Comparison of ENCODE assay signal across 1 cellular context in the genomic region with DNA sequence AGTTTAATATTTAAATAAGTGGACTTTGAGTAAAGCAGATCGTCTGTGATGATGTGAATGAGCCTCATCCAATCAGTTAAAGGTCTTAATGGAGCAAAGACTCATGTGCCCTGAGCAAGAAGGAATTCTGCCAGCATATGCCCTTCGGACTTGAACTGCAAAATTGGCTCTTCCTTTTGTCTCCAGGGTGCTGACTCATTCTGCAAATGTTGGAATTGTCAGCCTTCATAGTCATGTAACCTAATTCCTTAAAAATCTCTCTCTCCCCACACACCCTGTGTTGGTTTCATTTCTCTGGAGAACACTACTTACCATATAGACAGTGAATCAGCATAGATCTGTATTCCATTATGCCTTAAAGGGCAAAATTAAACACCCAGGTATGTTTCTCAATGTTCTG.
TF ChIP-seq lines count a peak whose summit lies in the region.

No MANE protein-coding gene starts in this region.

TF ChIP-seq in SK-N-SH, 30 proteins besides CTCF, POLR2A, EP300 and RAD21 (continued from another document):
- TF ChIP-seq, protein P1, sequence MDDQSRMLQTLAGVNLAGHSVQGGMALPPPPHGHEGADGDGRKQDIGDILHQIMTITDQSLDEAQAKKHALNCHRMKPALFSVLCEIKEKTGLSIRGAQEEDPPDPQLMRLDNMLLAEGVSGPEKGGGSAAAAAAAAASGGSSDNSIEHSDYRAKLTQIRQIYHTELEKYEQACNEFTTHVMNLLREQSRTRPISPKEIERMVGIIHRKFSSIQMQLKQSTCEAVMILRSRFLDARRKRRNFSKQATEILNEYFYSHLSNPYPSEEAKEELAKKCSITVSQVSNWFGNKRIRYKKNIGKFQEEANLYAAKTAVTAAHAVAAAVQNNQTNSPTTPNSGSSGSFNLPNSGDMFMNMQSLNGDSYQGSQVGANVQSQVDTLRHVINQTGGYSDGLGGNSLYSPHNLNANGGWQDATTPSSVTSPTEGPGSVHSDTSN (IDR thresholded peaks at IDR 0.05), result no peak
- TF ChIP-seq, protein P2, sequence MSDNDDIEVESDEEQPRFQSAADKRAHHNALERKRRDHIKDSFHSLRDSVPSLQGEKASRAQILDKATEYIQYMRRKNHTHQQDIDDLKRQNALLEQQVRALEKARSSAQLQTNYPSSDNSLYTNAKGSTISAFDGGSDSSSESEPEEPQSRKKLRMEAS (IDR thresholded peaks at IDR 0.05; ENCODE audit: low read depth), result no peak
- TF ChIP-seq, protein P3, sequence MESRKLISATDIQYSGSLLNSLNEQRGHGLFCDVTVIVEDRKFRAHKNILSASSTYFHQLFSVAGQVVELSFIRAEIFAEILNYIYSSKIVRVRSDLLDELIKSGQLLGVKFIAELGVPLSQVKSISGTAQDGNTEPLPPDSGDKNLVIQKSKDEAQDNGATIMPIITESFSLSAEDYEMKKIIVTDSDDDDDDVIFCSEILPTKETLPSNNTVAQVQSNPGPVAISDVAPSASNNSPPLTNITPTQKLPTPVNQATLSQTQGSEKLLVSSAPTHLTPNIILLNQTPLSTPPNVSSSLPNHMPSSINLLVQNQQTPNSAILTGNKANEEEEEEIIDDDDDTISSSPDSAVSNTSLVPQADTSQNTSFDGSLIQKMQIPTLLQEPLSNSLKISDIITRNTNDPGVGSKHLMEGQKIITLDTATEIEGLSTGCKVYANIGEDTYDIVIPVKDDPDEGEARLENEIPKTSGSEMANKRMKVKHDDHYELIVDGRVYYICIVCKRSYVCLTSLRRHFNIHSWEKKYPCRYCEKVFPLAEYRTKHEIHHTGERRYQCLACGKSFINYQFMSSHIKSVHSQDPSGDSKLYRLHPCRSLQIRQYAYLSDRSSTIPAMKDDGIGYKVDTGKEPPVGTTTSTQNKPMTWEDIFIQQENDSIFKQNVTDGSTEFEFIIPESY (IDR thresholded peaks at IDR 0.05; ENCODE audit: borderline replicate concordance, low read depth), result no peak
- TF ChIP-seq YY1 (IDR thresholded peaks at IDR 0.05; ENCODE audit: low read depth), result no peak
